Comparison of ENCODE assay signal across 8 cellular contexts in genomic region chr17:75132018-75133000, GRCh38. TPM values are rescaled to one million over a fixed set of nuclear protein-coding genes. Genes with fewer than 3 reads are reported as not detected.
DNase-seq lines count a peak whose midpoint lies in the region; ATAC-seq and TF ChIP-seq lines count a peak whose summit lies in the region.
"Not testable (repeated sequence)": the region's sequence is repeated elsewhere in the genome, so short reads cannot be mapped to it uniquely, and the experiment has no call there.

No MANE protein-coding gene starts in this region.

- peak overlapping the region; percentile 66 for H3K4me3 ChIP-seq in BJ (ENCODE audit: low read depth, low read length)
- peak overlapping the region; percentile 76 to 99 (median 86) for H3K4me3 ChIP-seq in Peyer's patch
- H3K4me3 ChIP-seq in iPS-18a (ENCODE audit: low read length): peak overlapping the region; percentile 83
- peak overlapping the region; percentile 70 to 87 (median 76) for H3K4me3 ChIP-seq in stomach

- CTCF ChIA-PET in BJ (lab: Yijun Ruan, JAX): interaction anchor here (0.6 to 4.7 kb wide), 21 partner anchors 8 to 1785 kb away, joined by 3 to 78 read pairs (median 5); partner anchors contain the start of genes ARMC7 and HID1

- POLR2A ChIA-PET in BJ (lab: Charles Lee): not testable (repeated sequence)

- not testable (repeated sequence) for DNase-seq in BJ (ENCODE audit: low read depth); Peyer's patch; activated naive CD4-positive, alpha-beta T cell treated with anti-CD3 and anti-CD28 coated beads, Interleukin-2, amount 50 U/mL, for 72 hours (ENCODE audit: low spot score in 2 of 2); effector memory CD8-positive, alpha-beta T cell; nephron progenitor cell; stomach

- H3K9ac ChIP-seq in iPS-18a (ENCODE audit: low read length): peak overlapping the region; percentile 84

- H3K4me1 Mint-ChIP-seq in effector memory CD8-positive, alpha-beta T cell (ENCODE audit: low read depth in 2 of 2): peaks cover 8 to 16% of the 10 kb centered on the region in 2 donors
- H3K4me1 Mint-ChIP-seq in nephron progenitor cell: peaks cover 24% of the 10 kb centered on the region

- peak overlapping the region; percentile 95 to 97 (median 96) for H3K27ac ChIP-seq in Peyer's patch
- not testable (repeated sequence) for H3K27ac ChIP-seq in iPS-18a (ENCODE audit: low read length)
- H3K27ac ChIP-seq in stomach: peak overlapping the region; percentile 90 to 94 (median 90)

- peak overlapping the region; percentile 80 to 94 for H3K27ac Mint-ChIP-seq in activated naive CD4-positive, alpha-beta T cell treated with anti-CD3 and anti-CD28 coated beads, Interleukin-2, amount 50 U/mL, for 72 hours
- peak overlapping the region; percentile 83 to 86 for H3K27ac Mint-ChIP-seq in effector memory CD8-positive, alpha-beta T cell
- peak overlapping the region; percentile 45 for H3K27ac Mint-ChIP-seq in nephron progenitor cell

- not testable (repeated sequence) for TF ChIP-seq CTCF in BJ (IDR thresholded peaks at IDR 0.05; ENCODE audit: insufficient read depth, low read depth, low read length); Peyer's patch (IDR thresholded peaks at IDR 0.05); nephron progenitor cell (IDR thresholded peaks at IDR 0.05); stomach (IDR thresholded peaks at IDR 0.05)

- H3K36me3 ChIP-seq in BJ (ENCODE audit: control insufficient read depth, insufficient read depth, low read length) (peaks cover 17% of the 10 kb centered on the region), Peyer's patch (peaks cover 0 to 28% (median 0%) of the 10 kb centered on the region in 3 donors), iPS-18a (ENCODE audit: control insufficient read depth, low read depth, low read length) (peaks cover 30% of the 10 kb centered on the region), stomach (peaks cover 17 to 36% (median 27%) of the 10 kb centered on the region in 4 donors)

- H3K4me1 ChIP-seq in Peyer's patch: peaks cover 0 to 30% (median 2%) of the 10 kb centered on the region in 4 donors
- not testable (repeated sequence) for H3K4me1 ChIP-seq in iPS-18a (ENCODE audit: control insufficient read depth, low read depth, low read length)
- H3K4me1 ChIP-seq in stomach: peaks cover 9 to 37% (median 28%) of the 10 kb centered on the region in 4 donors

- not testable (repeated sequence) for H3K27me3 Mint-ChIP-seq in effector memory CD8-positive, alpha-beta T cell; nephron progenitor cell (ENCODE audit: low read depth, poor library complexity)

- H3K36me3 Mint-ChIP-seq in activated naive CD4-positive, alpha-beta T cell treated with anti-CD3 and anti-CD28 coated beads, Interleukin-2, amount 50 U/mL, for 72 hours: not testable (repeated sequence)
- peaks cover 18% of the 10 kb centered on the region for H3K36me3 Mint-ChIP-seq in effector memory CD8-positive, alpha-beta T cell (ENCODE audit: insufficient read depth)
- peaks cover 32% of the 10 kb centered on the region for H3K36me3 Mint-ChIP-seq in nephron progenitor cell (ENCODE audit: low read depth)

- not testable (repeated sequence) for H3K9me3 Mint-ChIP-seq in activated naive CD4-positive, alpha-beta T cell treated with anti-CD3 and anti-CD28 coated beads, Interleukin-2, amount 50 U/mL, for 72 hours; effector memory CD8-positive, alpha-beta T cell; nephron progenitor cell

- H3K9me3 ChIP-seq in Peyer's patch; iPS-18a (ENCODE audit: control insufficient read depth, low read depth, low read length); stomach: not testable (repeated sequence)

- H3K4me3 Mint-ChIP-seq in effector memory CD8-positive, alpha-beta T cell: peak overlapping the region; percentile 85 to 87
- peak overlapping the region; percentile 85 for H3K4me3 Mint-ChIP-seq in nephron progenitor cell

- 78 to 83% (median 82%) methylated on average over 40 of the region's 40 CpGs for WGBS in stomach, 5 donors

- TF ChIP-seq EP300 in stomach (IDR thresholded peaks at IDR 0.05): not testable (repeated sequence)

- H3K27me3 ChIP-seq in BJ (ENCODE audit: control insufficient read depth, insufficient read depth, low read length); Peyer's patch; iPS-18a (ENCODE audit: control insufficient read depth, insufficient read depth, low read length); stomach: not testable (repeated sequence)

- ATAC-seq in HG03159 (IDR thresholded peaks at IDR 0.05; ENCODE audit: unreplicated experiment): peak; percentile 9
- ATAC-seq in activated naive CD4-positive, alpha-beta T cell treated with anti-CD3 and anti-CD28 coated beads, Interleukin-2, amount 50 U/mL, for 72 hours; effector memory CD8-positive, alpha-beta T cell (replicated peaks): not testable (repeated sequence)

- intact Hi-C loops in stomach (cut with DNase I; ENCODE audit: low total_unique reads): not testable (repeated sequence)

- not testable (repeated sequence) for TF ChIP-seq POLR2A in Peyer's patch (IDR thresholded peaks at IDR 0.05); stomach (IDR thresholded peaks at IDR 0.05)

RNA-seq across cellular contexts. Expression of gene NT5C, which starts 0.8 kb away (rescaled TPM):
- polyA plus RNA-seq in BJ (2011; rRNA removed): 38.3 and 61.8 TPM in 2 replicates
- polyA minus RNA-seq in BJ (2011; rRNA and poly(A)+ RNA removed): 13.7 and 21.7 TPM in 2 replicates
- 100 to 1,000 TPM; 151 to 176 (median 156) TPM for total RNA-seq in Peyer's patch
- total RNA-seq in activated naive CD4-positive, alpha-beta T cell treated with anti-CD3 and anti-CD28 coated beads, Interleukin-2, amount 50 U/mL, for 72 hours: 10 to 100 TPM; 51.7 to 52.8 TPM
- 100 to 1,000 TPM in 3 of 5 donors, 10 to 100 TPM in 2; 24.1 to 472 (median 150) TPM for total RNA-seq in stomach
- polyA plus RNA-seq in stomach: 100 to 1,000 TPM in 2 of 3 donors, 10 to 100 TPM in 1; 60.5 to 120 (median 117) TPM

RNA-seq across cellular contexts. Expression of gene JPT1, which starts 22.0 kb away (rescaled TPM):
- 65.5 and 111 TPM in 2 replicates for polyA plus RNA-seq in BJ (2011; rRNA removed)
- 24.1 and 24.5 TPM in 2 replicates for polyA minus RNA-seq in BJ (2011; rRNA and poly(A)+ RNA removed)
- total RNA-seq in Peyer's patch: 100 to 1,000 TPM; 132 to 261 (median 202) TPM
- 100 to 1,000 TPM; 216 to 232 TPM for total RNA-seq in activated naive CD4-positive, alpha-beta T cell treated with anti-CD3 and anti-CD28 coated beads, Interleukin-2, amount 50 U/mL, for 72 hours
- total RNA-seq in stomach: 100 to 1,000 TPM in 1 of 5 donors, 10 to 100 TPM in 3, 1 to 10 TPM in 1; 8.0 to 217 (median 61.9) TPM
- 100 to 1,000 TPM; 133 to 405 (median 227) TPM for polyA plus RNA-seq in stomach

RNA-seq across cellular contexts. Expression of gene ARMC7, which starts 22.5 kb away (rescaled TPM):
- 5.7 and 6.9 TPM in 2 replicates for polyA plus RNA-seq in BJ (2011; rRNA removed)
- 7.5 and 7.8 TPM in 2 replicates for polyA minus RNA-seq in BJ (2011; rRNA and poly(A)+ RNA removed)
- 10 to 100 TPM in 3 of 4 donors, 1 to 10 TPM in 1; 4.1 to 27.0 (median 24.1) TPM for total RNA-seq in Peyer's patch
- 1 to 10 TPM; 7.0 to 9.9 TPM for total RNA-seq in activated naive CD4-positive, alpha-beta T cell treated with anti-CD3 and anti-CD28 coated beads, Interleukin-2, amount 50 U/mL, for 72 hours
- 10 to 100 TPM in 4 of 5 donors, 1 to 10 TPM in 1; 2.2 to 26.8 (median 13.9) TPM for total RNA-seq in stomach
- polyA plus RNA-seq in stomach: 10 to 100 TPM in 2 of 3 donors, 1 to 10 TPM in 1; 9.6 to 10.8 (median 10.7) TPM

RNA-seq across cellular contexts. Expression of gene SLC16A5, which starts 44.6 kb away (rescaled TPM):
- polyA plus RNA-seq in BJ (2011; rRNA removed) (8.7 and 18.3 TPM in 2 replicates), stomach (1 to 10 TPM; 6.8 to 9.0 (median 7.9) TPM)
- 12.5 and 12.8 TPM in 2 replicates for polyA minus RNA-seq in BJ (2011; rRNA and poly(A)+ RNA removed)
- total RNA-seq in Peyer's patch (100 to 1,000 TPM in 3 of 4 donors, 10 to 100 TPM in 1; 47.9 to 211 (median 147) TPM), stomach (100 to 1,000 TPM in 1 of 5 donors, 10 to 100 TPM in 4; 30.3 to 132 (median 57.1) TPM)
- 10 to 100 TPM in 1 of 2 donors, 1 to 10 TPM in 1; 6.0 to 10.9 TPM for total RNA-seq in activated naive CD4-positive, alpha-beta T cell treated with anti-CD3 and anti-CD28 coated beads, Interleukin-2, amount 50 U/mL, for 72 hours

RNA-seq across cellular contexts. Expression of gene SUMO2, which starts 50.5 kb away (rescaled TPM):
- 131 and 304 TPM in 2 replicates for polyA plus RNA-seq in BJ (2011; rRNA removed)
- 76.9 and 95.8 TPM in 2 replicates for polyA minus RNA-seq in BJ (2011; rRNA and poly(A)+ RNA removed)
- total RNA-seq in Peyer's patch: 10 to 100 TPM; 22.5 to 52.8 (median 37.4) TPM
- total RNA-seq in activated naive CD4-positive, alpha-beta T cell treated with anti-CD3 and anti-CD28 coated beads, Interleukin-2, amount 50 U/mL, for 72 hours: 100 to 1,000 TPM; 557 to 621 TPM
- total RNA-seq in stomach: 10 to 100 TPM; 10.7 to 88.1 (median 53.6) TPM
- polyA plus RNA-seq in stomach: 100 to 1,000 TPM in 2 of 3 donors, 10 to 100 TPM in 1; 66.0 to 141 (median 130) TPM
